1 cellular context compared by ENCODE assay signal in genomic region chr12:68559984-68560822, GRCh38.
TF ChIP-seq lines count a peak whose summit lies in the region.

No MANE protein-coding gene starts in this region.

TF ChIP-seq in IMR-90, 13 proteins besides CTCF, POLR2A, EP300 and RAD21:
- TF ChIP-seq RFX5 (IDR thresholded peaks at IDR 0.05; ENCODE audit: low read depth, low read length) (no peak), SMC3 (IDR thresholded peaks at IDR 0.05; ENCODE audit: low read depth, low read length) (no peak), ELK1 (IDR thresholded peaks at IDR 0.05; ENCODE audit: borderline replicate concordance, low read depth, low read length) (no peak), CEBPB (IDR thresholded peaks at IDR 0.05; ENCODE audit: low read depth, low read length) (no peak), MXI1 (IDR thresholded peaks at IDR 0.05; ENCODE audit: borderline replicate concordance, low read depth, low read length) (no peak), MAFK (IDR thresholded peaks at IDR 0.05; ENCODE audit: low read depth, low read length) (no peak), BHLHE40 (IDR thresholded peaks at IDR 0.05; ENCODE audit: low read depth, low read length) (no peak), USF2 (IDR thresholded peaks at IDR 0.05; ENCODE audit: low read depth, low read length) (no peak), FOS (IDR thresholded peaks at IDR 0.05; ENCODE audit: low read depth, low read length) (no peak), RCOR1 (IDR thresholded peaks at IDR 0.05; ENCODE audit: insufficient replicate concordance, low read length) (no peak), CHD1 (IDR thresholded peaks at IDR 0.05; ENCODE audit: low read depth, low read length) (no peak), NFE2L2 (IDR thresholded peaks at IDR 0.05; ENCODE audit: low read depth, low read length) (no peak), MAZ (IDR thresholded peaks at IDR 0.05; ENCODE audit: borderline replicate concordance, low read depth, low read length) (no peak)
